In the genomic region with DNA sequence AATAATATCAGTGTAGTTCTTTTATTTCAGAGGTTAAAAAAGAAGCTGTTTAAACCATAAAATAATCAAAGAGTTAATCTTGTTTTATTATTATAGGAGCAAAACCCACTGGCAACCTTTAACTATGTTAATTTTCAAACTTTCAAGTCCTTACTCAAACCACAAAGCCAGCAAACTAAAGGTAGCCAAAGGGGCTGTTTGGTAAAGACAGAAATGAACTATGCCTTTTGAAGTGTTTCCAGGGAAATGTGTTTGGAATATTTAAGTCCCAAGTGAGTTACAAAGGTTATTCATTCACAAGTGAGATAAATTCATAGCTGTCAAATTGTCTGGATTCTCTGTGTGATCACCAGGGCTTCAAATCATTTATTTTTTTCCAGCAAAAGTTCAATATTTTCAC, we compare ENCODE assay signal across 27 cellular contexts.
"Had no signal": no experiment of that assay in that cellular context is flagged by ENCODE, and none has a peak within 500 bp of the region (broad histone marks: within the 10 kb centered on the region; RNA-seq: fewer than 3 reads in every experiment).

No MANE protein-coding gene starts in this region.

- H3K9me3 ChIP-seq: adrenal gland, breast epithelium, psoas muscle, right atrium auricular region, suprapubic skin, tibial nerve had no signal

- H3K79me2 ChIP-seq: parathyroid adenoma had no signal

- DNase-seq: activated CD4-positive, alpha-beta T cell treated with anti-CD3 and anti-CD28 coated beads for 4 hours; activated CD4-positive, alpha-beta T cell treated with anti-CD3 and anti-CD28 coated beads, Interleukin-2, amount 50 U/mL, for 4 hours; activated effector memory CD4-positive, alpha-beta T cell treated with Interleukin-2 at 50 U/mL for 16 hours; activated naive CD4-positive, alpha-beta T cell treated with anti-CD3 and anti-CD28 coated beads for 36 hours; activated naive CD8-positive, alpha-beta T cell treated with anti-CD3 and anti-CD28 coated beads for 36 hours; activated T-cell treated with anti-CD3 and anti-CD28 coated beads for 4 hours; adrenal gland; aorta; hippocampal formation; immature natural killer cell; midbrain; naive thymus-derived CD4-positive, alpha-beta T cell; occipital lobe; psoas muscle; stimulated activated CD4-positive, alpha-beta T cell treated with anti-CD3 and anti-CD28 coated beads, Interleukin-15, amount 100 ng/mL, for 24 hours; stimulated activated naive CD4-positive, alpha-beta T cell; T-helper 9 cell had no signal

- H3K4me3 Mint-ChIP-seq: activated naive CD4-positive, alpha-beta T cell treated with anti-CD3 and anti-CD28 coated beads for 36 hours; activated naive CD8-positive, alpha-beta T cell treated with anti-CD3 and anti-CD28 coated beads for 36 hours; central memory CD8-positive, alpha-beta T cell; dendritic cell treated with granulocyte-macrophage colony-stimulating factor and Interleukin-4, amounts not matched to agents 40 ng/mL and 50 ng/mL, for 4 days; immature natural killer cell; naive thymus-derived CD4-positive, alpha-beta T cell; neural progenitor cell had no signal

- H3K27ac ChIP-seq: adrenal gland, breast epithelium, epithelial cell of prostate, neural progenitor cell, parathyroid adenoma, psoas muscle, right atrium auricular region, suprapubic skin, VCaP had no signal

- H3K9me3 Mint-ChIP-seq: activated naive CD4-positive, alpha-beta T cell treated with anti-CD3 and anti-CD28 coated beads for 36 hours; activated naive CD8-positive, alpha-beta T cell treated with anti-CD3 and anti-CD28 coated beads for 36 hours; dendritic cell treated with granulocyte-macrophage colony-stimulating factor and Interleukin-4, amounts not matched to agents 40 ng/mL and 50 ng/mL, for 4 days; neural progenitor cell had no signal

- ATAC-seq: naive thymus-derived CD4-positive, alpha-beta T cell; psoas muscle had no signal

- H3K27me3 ChIP-seq: adrenal gland, breast epithelium, neural progenitor cell, right atrium auricular region, suprapubic skin, tibial nerve had no signal

- H3K4me1 ChIP-seq: breast epithelium, parathyroid adenoma, psoas muscle, right atrium auricular region, suprapubic skin had no signal

- H3K36me3 ChIP-seq: adrenal gland, breast epithelium, neural progenitor cell, right atrium auricular region, suprapubic skin, tibial nerve had no signal

- H3K27ac Mint-ChIP-seq: activated naive CD4-positive, alpha-beta T cell treated with anti-CD3 and anti-CD28 coated beads for 36 hours; activated naive CD8-positive, alpha-beta T cell treated with anti-CD3 and anti-CD28 coated beads for 36 hours; dendritic cell treated with granulocyte-macrophage colony-stimulating factor and Interleukin-4, amounts not matched to agents 40 ng/mL and 50 ng/mL, for 4 days; immature natural killer cell; naive thymus-derived CD4-positive, alpha-beta T cell had no signal

- H3K27me3 Mint-ChIP-seq: activated naive CD8-positive, alpha-beta T cell treated with anti-CD3 and anti-CD28 coated beads for 36 hours; central memory CD8-positive, alpha-beta T cell; dendritic cell treated with granulocyte-macrophage colony-stimulating factor and Interleukin-4, amounts not matched to agents 40 ng/mL and 50 ng/mL, for 4 days had no signal

- H3K4me3 ChIP-seq: adrenal gland, breast epithelium, neural progenitor cell, psoas muscle, right atrium auricular region, suprapubic skin, tibial nerve had no signal

- H2AFZ ChIP-seq: parathyroid adenoma had no signal

- H3K4me1 Mint-ChIP-seq: activated naive CD8-positive, alpha-beta T cell treated with anti-CD3 and anti-CD28 coated beads for 36 hours; central memory CD8-positive, alpha-beta T cell; immature natural killer cell; naive thymus-derived CD4-positive, alpha-beta T cell had no signal

- H3K4me2 ChIP-seq: neural progenitor cell had no signal

- H3K36me3 Mint-ChIP-seq: activated naive CD8-positive, alpha-beta T cell treated with anti-CD3 and anti-CD28 coated beads for 36 hours; immature natural killer cell; naive thymus-derived CD4-positive, alpha-beta T cell; neural progenitor cell had no signal
